Comparison of ENCODE assay signal across 13 cellular contexts in the genomic region with DNA sequence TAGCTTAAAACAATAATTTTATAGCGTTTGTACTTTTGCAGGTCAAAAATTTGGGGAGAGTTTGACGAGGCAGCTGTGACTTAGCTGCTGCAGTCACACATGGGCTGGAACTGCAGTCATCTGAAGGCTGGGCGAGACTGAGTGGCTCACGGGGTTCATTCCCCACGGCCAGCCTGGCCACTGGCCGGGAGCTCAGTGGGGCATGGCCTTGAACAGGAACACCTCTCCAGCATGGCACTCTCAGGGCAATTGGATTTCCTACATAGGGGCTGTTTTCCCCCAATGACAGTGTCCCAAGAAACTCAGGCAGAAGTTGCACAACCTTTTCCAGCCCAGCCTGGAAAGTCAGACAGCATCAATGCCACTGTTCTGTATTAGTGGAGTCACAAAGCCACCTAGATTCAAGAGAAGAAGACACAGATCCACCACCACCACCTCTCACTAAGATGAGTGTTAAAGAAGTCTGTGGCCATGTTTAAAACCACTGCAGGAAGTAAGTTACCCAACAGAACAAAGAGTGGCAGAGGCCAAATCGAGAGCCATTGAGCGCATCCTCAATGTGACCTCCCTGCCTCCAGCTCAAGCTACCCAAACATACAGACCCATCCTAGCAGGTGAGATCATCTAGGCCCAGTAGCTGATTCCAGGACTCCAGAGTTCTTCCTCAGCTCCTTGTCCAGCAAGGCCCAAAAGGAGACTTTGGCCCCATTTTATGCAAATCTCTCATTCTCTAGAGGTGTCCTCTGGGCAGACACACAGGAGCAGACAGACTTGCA.
"Had no signal": no experiment of that assay in that cellular context is flagged by ENCODE, and none has a peak within 500 bp of the region (broad histone marks: within the 10 kb centered on the region; RNA-seq: fewer than 3 reads in every experiment).

No MANE protein-coding gene starts in this region.

- H3K36me3 ChIP-seq: sigmoid colon, tibial artery, upper lobe of right lung had no signal

- H3K27ac ChIP-seq: sigmoid colon, skin epidermis, tibial artery, upper lobe of right lung had no signal

- H3K27me3 ChIP-seq: sigmoid colon, tibial artery, upper lobe of right lung had no signal

- DNase-seq: cerebellar nuclear complex; effector CD8-positive, alpha-beta T cell; glutamatergic neuron; left ventricle myocardium superior; mesenchymal stem cell; midbrain; naive B cell; sigmoid colon; stimulated activated naive CD4-positive, alpha-beta T cell treated with Interleukin-2 at 50 U/mL for 16 hours; tibial artery; upper lobe of right lung had no signal

- H3K4me1 ChIP-seq: sigmoid colon, tibial artery, upper lobe of right lung had no signal

- H3K4me3 ChIP-seq: lung, sigmoid colon, skin epidermis, tibial artery, upper lobe of right lung had no signal

- H3K9me3 ChIP-seq: sigmoid colon, tibial artery, upper lobe of right lung had no signal
